In genomic region chr1:6392880-6393399, GRCh38 we compare ENCODE assay signal across 8 cellular contexts. TPM values are rescaled to one million over a fixed set of nuclear protein-coding genes. Genes with fewer than 3 reads are reported as not detected.
DNase-seq lines count a peak whose midpoint lies in the region; ATAC-seq and TF ChIP-seq lines count a peak whose summit lies in the region.

No MANE protein-coding gene starts in this region.

- H3K27ac Mint-ChIP-seq in activated naive CD4-positive, alpha-beta T cell treated with anti-CD3 and anti-CD28 coated beads, Interleukin-2, amount 50 U/mL, for 24 hours = peak overlapping the region; percentile 82
- peak overlapping the region; percentile 75 for H3K27ac Mint-ChIP-seq in activated naive CD8-positive, alpha-beta T cell treated with anti-CD3 and anti-CD28 coated beads, Interleukin-2, amount 50 U/mL, for 24 hours

- H3K9me3 Mint-ChIP-seq in activated naive CD4-positive, alpha-beta T cell treated with anti-CD3 and anti-CD28 coated beads, Interleukin-2, amount 50 U/mL, for 24 hours = no peaks in the 10 kb centered on the region
- no peaks in the 10 kb centered on the region for H3K9me3 Mint-ChIP-seq in activated naive CD8-positive, alpha-beta T cell treated with anti-CD3 and anti-CD28 coated beads, Interleukin-2, amount 50 U/mL, for 24 hours

- no peaks in the 10 kb centered on the region for H3K36me3 Mint-ChIP-seq in activated naive CD4-positive, alpha-beta T cell treated with anti-CD3 and anti-CD28 coated beads, Interleukin-2, amount 50 U/mL, for 24 hours
- no peaks in the 10 kb centered on the region for H3K36me3 Mint-ChIP-seq in activated naive CD8-positive, alpha-beta T cell treated with anti-CD3 and anti-CD28 coated beads, Interleukin-2, amount 50 U/mL, for 24 hours (ENCODE audit: low read depth)

- no peaks in the 10 kb centered on the region for H3K36me3 ChIP-seq in upper lobe of left lung

- intact Hi-C loops in left colon (cut with DNase I, micrococcal nuclease) = loop anchor here in 1 of 2 donors (10.0 kb wide), 1 partner anchor 48 kb away; no protein-coding TSS in a partner anchor

- H3K27me3 ChIP-seq in upper lobe of left lung = no peaks in the 10 kb centered on the region

- H3K9me3 ChIP-seq in upper lobe of left lung = no peaks in the 10 kb centered on the region

- H3K4me1 Mint-ChIP-seq in activated naive CD4-positive, alpha-beta T cell treated with anti-CD3 and anti-CD28 coated beads, Interleukin-2, amount 50 U/mL, for 24 hours = peaks cover 22% of the 10 kb centered on the region
- peaks cover 26% of the 10 kb centered on the region for H3K4me1 Mint-ChIP-seq in activated naive CD8-positive, alpha-beta T cell treated with anti-CD3 and anti-CD28 coated beads, Interleukin-2, amount 50 U/mL, for 24 hours

- no peak for TF ChIP-seq POLR2A in upper lobe of left lung (IDR thresholded peaks at IDR 0.05)

- TF ChIP-seq CTCF in upper lobe of left lung (IDR thresholded peaks at IDR 0.05) = no peak

- H3K27me3 Mint-ChIP-seq in activated naive CD4-positive, alpha-beta T cell treated with anti-CD3 and anti-CD28 coated beads, Interleukin-2, amount 50 U/mL, for 24 hours = no peaks in the 10 kb centered on the region
- H3K27me3 Mint-ChIP-seq in activated naive CD8-positive, alpha-beta T cell treated with anti-CD3 and anti-CD28 coated beads, Interleukin-2, amount 50 U/mL, for 24 hours = no peaks in the 10 kb centered on the region

- ATAC-seq in HG03354 (IDR thresholded peaks at IDR 0.05; ENCODE audit: poor library complexity, severe bottlenecking, unreplicated experiment) = peak; percentile 27
- no peak for ATAC-seq in activated naive CD8-positive, alpha-beta T cell treated with anti-CD3 and anti-CD28 coated beads, Interleukin-2, amount 50 U/mL, for 24 hours
- ATAC-seq in left colon = peak; percentile 17
- peak in 1 of 2 donors; percentile 57 for ATAC-seq in upper lobe of left lung (ENCODE audit: low FRiP score in 2 of 2)
- ATAC-seq in HG02610 (IDR thresholded peaks at IDR 0.05; ENCODE audit: unreplicated experiment) = no peak

- peak overlapping the region; percentile 94 to 98 (median 98) for H3K27ac ChIP-seq in upper lobe of left lung

- DNase-seq in activated naive CD4-positive, alpha-beta T cell treated with Interleukin-2 at 50 U/mL for 16 hours = no peak
- no peak for DNase-seq in activated naive CD8-positive, alpha-beta T cell treated with anti-CD3 and anti-CD28 coated beads, Interleukin-2, amount 50 U/mL, for 24 hours
- DNase-seq in left colon = no peak
- DNase-seq in upper lobe of left lung = no peak
- DNase-seq in SIG-M5 treated with dmso at 0.1 percent for 504 hours (lab: John Stamatoyannopoulos, UW; ENCODE audit: unreplicated experiment) = no peak

- peak overlapping the region; percentile 52 to 81 (median 71) for H3K4me3 ChIP-seq in upper lobe of left lung

- no peak for TF ChIP-seq EP300 in upper lobe of left lung (IDR thresholded peaks at IDR 0.05)

- H3K4me1 ChIP-seq in upper lobe of left lung = peaks cover 14 to 25% (median 18%) of the 10 kb centered on the region in 4 donors

- peak overlapping the region; percentile 89 for H3K4me3 Mint-ChIP-seq in activated naive CD4-positive, alpha-beta T cell treated with anti-CD3 and anti-CD28 coated beads, Interleukin-2, amount 50 U/mL, for 24 hours
- peak overlapping the region; percentile 84 for H3K4me3 Mint-ChIP-seq in activated naive CD8-positive, alpha-beta T cell treated with anti-CD3 and anti-CD28 coated beads, Interleukin-2, amount 50 U/mL, for 24 hours

- 0% methylated on average over 32 of the region's 77 CpGs; no CpG with 5 or more reads in 1 of the 2 donors for WGBS in upper lobe of left lung, 2 donors

RNA-seq across cellular contexts. Expression of gene ACOT7, which starts 0.6 kb away (rescaled TPM):
- total RNA-seq in left colon = 10 to 100 TPM; 50.4 to 58.0 TPM
- total RNA-seq in upper lobe of left lung = 10 to 100 TPM in 5 of 6 donors, 1 to 10 TPM in 1; 8.2 to 33.4 (median 26.5) TPM

RNA-seq across cellular contexts. Expression of gene HES2, which starts 26.8 kb away (rescaled TPM):
- total RNA-seq in left colon (10 to 100 TPM; 29.4 to 34.0 TPM), upper lobe of left lung (10 to 100 TPM in 1 of 6 donors, 1 to 10 TPM in 5; 1.8 to 11.4 (median 3.7) TPM)

RNA-seq across cellular contexts. Expression of gene ESPN, which starts 31.6 kb away (rescaled TPM):
- total RNA-seq in left colon = 100 to 1,000 TPM; 100 to 152 TPM
- 10 to 100 TPM in 2 of 6 donors, 1 to 10 TPM in 4; 2.1 to 27.2 (median 4.8) TPM for total RNA-seq in upper lobe of left lung

Comparison
In these comparisons a context has a peak if more than half of its experiments do, and no peak if none do; other contexts are left out.
1. ATAC-seq: peak in HG03354 (single experiment) and left colon (single experiment); none in activated naive CD8-positive, alpha-beta T cell treated with anti-CD3 and anti-CD28 coated beads, Interleukin-2, amount 50 U/mL, for 24 hours (single experiment) and HG02610 (single experiment).